8 cellular contexts compared by ENCODE assay signal in the genomic region with DNA sequence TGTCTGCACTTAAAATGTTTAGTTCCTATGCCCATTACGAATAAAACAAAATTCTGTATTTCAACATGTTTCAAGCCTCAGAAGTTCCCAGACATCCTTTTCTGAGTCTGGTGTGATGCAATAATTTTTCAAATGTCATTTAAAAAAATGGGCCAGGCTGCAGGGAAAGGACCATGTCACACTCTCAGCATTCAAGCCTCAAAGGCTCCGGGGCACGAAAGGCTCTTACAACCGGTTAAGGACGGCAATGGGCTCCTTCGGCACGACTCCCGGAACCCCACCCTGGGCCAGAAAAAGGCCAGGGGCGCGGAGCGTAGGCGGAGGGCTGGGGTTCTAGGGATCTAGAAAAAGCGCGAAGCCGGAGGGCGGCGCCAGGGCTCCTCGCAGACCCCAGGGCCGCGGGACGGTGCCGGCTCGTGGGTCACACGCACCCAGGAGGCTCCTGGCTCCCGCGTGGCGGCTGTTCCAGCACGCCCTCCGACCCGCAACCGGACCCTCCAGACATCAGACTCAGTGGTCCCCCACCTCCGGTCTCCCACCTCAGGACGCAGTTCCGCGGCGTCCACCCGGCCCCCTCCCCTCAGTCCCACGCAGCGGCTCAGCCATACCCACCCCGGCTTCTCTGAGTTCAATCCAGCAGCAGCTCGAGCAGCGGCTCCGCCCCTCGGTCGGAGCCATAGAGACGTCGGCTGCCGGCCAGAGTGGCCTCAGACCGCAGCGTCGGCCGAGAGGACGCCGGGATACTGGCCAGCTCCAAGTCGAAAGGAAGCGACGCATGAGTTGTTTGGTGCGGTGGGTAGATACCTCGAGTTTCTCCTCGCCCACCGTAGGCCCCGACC. TPM values are rescaled to one million over a fixed set of nuclear protein-coding genes. Genes with fewer than 3 reads are reported as not detected.
DNase-seq lines count a peak whose midpoint lies in the region; ATAC-seq and TF ChIP-seq lines count a peak whose summit lies in the region.

A gene with protein sequence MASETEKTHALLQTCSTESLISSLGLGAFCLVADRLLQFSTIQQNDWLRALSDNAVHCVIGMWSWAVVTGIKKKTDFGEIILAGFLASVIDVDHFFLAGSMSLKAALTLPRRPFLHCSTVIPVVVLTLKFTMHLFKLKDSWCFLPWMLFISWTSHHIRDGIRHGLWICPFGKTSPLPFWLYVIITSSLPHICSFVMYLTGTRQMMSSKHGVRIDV (minus strand): TSS at position 656 of the 839 bp plus-strand sequence. CDS start 29,896 bp downstream, outside the sequence.

- BruUV-seq in Calu3 (replicated peaks; lab: Mats Ljungman, UMichigan): TSS peak; percentile 58

- H3K4me2 ChIP-seq in OCI-LY3 (ENCODE audit: low read length): peak within 1 kb of the TSS; percentile 95

- H3K9me3 ChIP-seq in HUES6 (ENCODE audit: control insufficient read depth, insufficient read depth, low read depth, low read length) (no peaks in the 10 kb centered on the region), OCI-LY3 (ENCODE audit: insufficient read depth, low read length) (no peaks in the 10 kb centered on the region)

- H3K36me3 ChIP-seq in HUES6 (ENCODE audit: control insufficient read depth, insufficient read depth, low read length) (peaks cover 8% of the 10 kb centered on the region), OCI-LY3 (replicated peaks; ENCODE audit: low read depth, low read length) (no peaks in the 10 kb centered on the region)

- H3K27ac ChIP-seq in HUES6 (ENCODE audit: low read depth, low read length) (peak within 1 kb of the TSS; percentile 89), OCI-LY3 (ENCODE audit: low read length) (peak within 1 kb of the TSS; percentile 82)

- TF ChIP-seq CTCF in Calu3 (IDR thresholded peaks at IDR 0.05; ENCODE audit: unreplicated experiment): no peak
- TF ChIP-seq CTCF in OCI-LY3 (IDR thresholded peaks at IDR 0.05; ENCODE audit: low read depth, low read length): no peak
- TF ChIP-seq CTCF in endothelial cell (IDR thresholded peaks at IDR 0.05; ENCODE audit: unreplicated experiment): no peak

- peak within 1 kb of the TSS; percentile 95 for H3K4me3 Mint-ChIP-seq in Calu3 (ENCODE audit: low read depth, unreplicated experiment)
- H3K4me3 Mint-ChIP-seq in endothelial cell (ENCODE audit: unreplicated experiment): peak within 1 kb of the TSS; percentile 97

- CTCF ChIA-PET in Calu3 (lab: Charles Lee): interaction anchor here (0.6 to 3.3 kb wide), 21 partner anchors 32 to 808 kb away, joined by 3 to 52 read pairs (median 4); partner anchors contain the start of genes C5orf34, HMGCS1, NIM1K and NNT

- H3K9me3 Mint-ChIP-seq in Calu3 (ENCODE audit: low read depth, unreplicated experiment) (no peaks in the 10 kb centered on the region), endothelial cell (ENCODE audit: unreplicated experiment) (no peaks in the 10 kb centered on the region)

- peak; percentile 88 for ATAC-seq in GM21423 (IDR thresholded peaks at IDR 0.05; ENCODE audit: unreplicated experiment)

- intact Hi-C loops in Calu3 (cut with micrococcal nuclease; ENCODE audit: unreplicated experiment): loop anchor here (1.0 to 5.0 kb wide), 5 partner anchors 51 to 256 kb away; partner anchors contain the start of gene HMGCS1

- peak within 1 kb of the TSS; percentile 95 for H3K4me3 ChIP-seq in HUES6 (ENCODE audit: low read depth, low read length)
- H3K4me3 ChIP-seq in OCI-LY3 (ENCODE audit: low read length): peak within 1 kb of the TSS; percentile 97

- H3K4me1 ChIP-seq in HUES6 (ENCODE audit: control insufficient read depth, insufficient read depth, low read length) (peaks cover 10% of the 10 kb centered on the region), OCI-LY3 (ENCODE audit: low read length) (peaks cover 13% of the 10 kb centered on the region)

- DNase-seq in Calu3 (peak; percentile 87), endothelial cell (ENCODE audit: low spot score) (peak; percentile 86), middle frontal gyrus (ENCODE audit: extremely low spot score, low spot score) (peak; percentile 94)
- peak; percentile 90 for DNase-seq in activated CD8-positive, alpha-beta memory T cell treated with anti-CD3 and anti-CD28 coated beads, Interleukin-2, amount 50 U/mL, for 48 hours
- peak; percentile 75 to 79 for DNase-seq in stimulated activated CD8-positive, alpha-beta memory T cell treated with anti-CD3 and anti-CD28 coated beads, Interleukin-2, amount 100 ng/mL, for 48 hours (ENCODE audit: low read depth in 2 of 2)

- H3K27ac Mint-ChIP-seq in Calu3 (ENCODE audit: unreplicated experiment) (peak within 1 kb of the TSS; percentile 99), endothelial cell (ENCODE audit: unreplicated experiment) (peak within 1 kb of the TSS; percentile 99)

- H3K27me3 ChIP-seq in HUES6 (ENCODE audit: control insufficient read depth, insufficient read depth, low read length): no peaks in the 10 kb centered on the region
- no peaks in the 10 kb centered on the region for H3K27me3 ChIP-seq in OCI-LY3 (ENCODE audit: low read depth, low read length)

- H2AFZ ChIP-seq in OCI-LY3 (ENCODE audit: low read depth, low read length): peak within 1 kb of the TSS; percentile 90

- H3K36me3 Mint-ChIP-seq in Calu3 (ENCODE audit: insufficient read depth, unreplicated experiment): peaks cover 27% of the 10 kb centered on the region
- H3K36me3 Mint-ChIP-seq in endothelial cell (ENCODE audit: low read depth, unreplicated experiment): no peaks in the 10 kb centered on the region

- H3K9ac ChIP-seq in HUES6 (ENCODE audit: low read length): peak within 1 kb of the TSS; percentile 97
- H3K9ac ChIP-seq in OCI-LY3 (ENCODE audit: low read length): peak within 1 kb of the TSS; percentile 83

- H4K20me1 ChIP-seq in OCI-LY3 (ENCODE audit: insufficient read depth, low read length): no peaks in the 10 kb centered on the region

- H3K4me1 Mint-ChIP-seq in Calu3 (ENCODE audit: low read depth, unreplicated experiment) (peaks cover 21% of the 10 kb centered on the region), endothelial cell (ENCODE audit: unreplicated experiment) (peaks cover 9% of the 10 kb centered on the region)

- H3K27me3 Mint-ChIP-seq in Calu3 (ENCODE audit: unreplicated experiment) (no peaks in the 10 kb centered on the region), endothelial cell (ENCODE audit: unreplicated experiment) (peaks cover 3% of the 10 kb centered on the region)

- peaks cover 22% of the 10 kb centered on the region for H3K79me2 ChIP-seq in OCI-LY3 (ENCODE audit: low read length)

RNA-seq across cellular contexts. Expression of the gene that starts here (rescaled TPM):
- total RNA-seq in Calu3 (2022) (19.0 and 23.4 TPM in 2 replicates), endothelial cell (ENCODE audit: unreplicated experiment) (6.8 TPM)

Comparison
In these comparisons a context has a peak if more than half of its experiments do, and no peak if none do; other contexts are left out.
1. Peak in every context shown above with its lines: DNase-seq, ATAC-seq, H3K4me3 ChIP-seq and H3K27ac ChIP-seq.